23 cellular contexts compared by ENCODE assay signal in genomic region chr2:229622495-229623355, GRCh38.
"Had no signal": no experiment of that assay in that cellular context is flagged by ENCODE, and none has a peak within 500 bp of the region (broad histone marks: within the 10 kb centered on the region; RNA-seq: fewer than 3 reads in every experiment).

No MANE protein-coding gene starts in this region.

- H3K27me3 Mint-ChIP-seq: progenitor cell of endocrine pancreas had no signal

- H3K36me3 ChIP-seq: neural progenitor cell, spleen, thyroid gland, upper lobe of right lung, WERI-Rb-1 had no signal

- H3K4me3 Mint-ChIP-seq: activated CD8-positive, alpha-beta T cell treated with anti-CD3 and anti-CD28 coated beads, Interleukin-2, amount 10 ng/mL, durations not matched to agents 7 days and 5 days; activated naive CD8-positive, alpha-beta T cell treated with anti-CD3 and anti-CD28 coated beads, Interleukin-2, amount 50 U/mL, for 24 hours; activated T-helper 1 cell treated with anti-CD3 and anti-CD28 coated beads, Interleukin-12 subunit alpha, Interleukin-12 subunit beta, Interleukin-2, Interleukin-4 antibody, amounts not matched to agents 30 ng/mL and 10 ng/mL and 1 ng/mL, durations not matched to agents 14 hours and 24 hours and 36 hours; central memory CD8-positive, alpha-beta T cell; naive thymus-derived CD4-positive, alpha-beta T cell; neural progenitor cell had no signal

- ATAC-seq: activated CD8-positive, alpha-beta T cell treated with anti-CD3 and anti-CD28 coated beads, Interleukin-2, amount 10 ng/mL, durations not matched to agents 7 days and 5 days; activated naive CD8-positive, alpha-beta T cell treated with anti-CD3 and anti-CD28 coated beads, Interleukin-2, amount 50 U/mL, for 24 hours; foreskin keratinocyte; naive thymus-derived CD4-positive, alpha-beta T cell; stimulated activated naive CD8-positive, alpha-beta T cell treated with anti-CD3 and anti-CD28 coated beads, Interleukin-15, Interleukin-2, amounts not matched to agents 100 U/mL and 50 U/mL, for 24 hours; upper lobe of right lung had no signal

- H3K27ac Mint-ChIP-seq: activated CD8-positive, alpha-beta T cell treated with anti-CD3 and anti-CD28 coated beads, Interleukin-2, amount 10 ng/mL, durations not matched to agents 7 days and 5 days; activated naive CD8-positive, alpha-beta T cell treated with anti-CD3 and anti-CD28 coated beads, Interleukin-2, amount 50 U/mL, for 24 hours; activated T-helper 1 cell treated with anti-CD3 and anti-CD28 coated beads, Interleukin-12 subunit alpha, Interleukin-12 subunit beta, Interleukin-2, Interleukin-4 antibody, amounts not matched to agents 30 ng/mL and 10 ng/mL and 1 ng/mL, durations not matched to agents 14 hours and 24 hours and 36 hours; naive thymus-derived CD4-positive, alpha-beta T cell; neural progenitor cell; progenitor cell of endocrine pancreas had no signal

- H3K4me1 ChIP-seq: foreskin keratinocyte, spleen, upper lobe of right lung had no signal

- H2AFZ ChIP-seq: neural progenitor cell had no signal

- H3K4me2 ChIP-seq: neural progenitor cell had no signal

- H3K4me1 Mint-ChIP-seq: activated naive CD8-positive, alpha-beta T cell treated with anti-CD3 and anti-CD28 coated beads, Interleukin-2, amount 50 U/mL, for 24 hours; central memory CD8-positive, alpha-beta T cell; naive thymus-derived CD4-positive, alpha-beta T cell had no signal

- H3K9me3 Mint-ChIP-seq: activated naive CD8-positive, alpha-beta T cell treated with anti-CD3 and anti-CD28 coated beads, Interleukin-2, amount 50 U/mL, for 24 hours; activated T-helper 1 cell treated with anti-CD3 and anti-CD28 coated beads, Interleukin-12 subunit alpha, Interleukin-12 subunit beta, Interleukin-2, Interleukin-4 antibody, amounts not matched to agents 30 ng/mL and 10 ng/mL and 1 ng/mL, durations not matched to agents 14 hours and 24 hours and 36 hours; central memory CD8-positive, alpha-beta T cell; neural progenitor cell had no signal

- H3K4me3 ChIP-seq: lung, neural progenitor cell, spleen, thyroid gland, upper lobe of right lung had no signal

- H3K9ac ChIP-seq: neural progenitor cell had no signal

- H3K9me3 ChIP-seq: spleen, thyroid gland, upper lobe of right lung had no signal

- H3K36me3 Mint-ChIP-seq: naive thymus-derived CD4-positive, alpha-beta T cell had no signal

- H3K27me3 ChIP-seq: foreskin keratinocyte, neural progenitor cell, spleen, thyroid gland, upper lobe of right lung had no signal

- H3K27ac ChIP-seq: foreskin keratinocyte, neural progenitor cell, spleen, thyroid gland, upper lobe of right lung, WERI-Rb-1 had no signal

- DNase-seq: activated CD4-positive, alpha-beta T cell treated with anti-CD3 and anti-CD28 coated beads for 1 hour; activated CD4-positive, alpha-beta T cell treated with anti-CD3 and anti-CD28 coated beads, Interleukin-2, amount 50 U/mL, for 1 hour; activated CD8-positive, alpha-beta T cell treated with anti-CD3 and anti-CD28 coated beads, Interleukin-2, amount 10 ng/mL, durations not matched to agents 7 days and 5 days; activated gamma-delta T cell; activated naive CD4-positive, alpha-beta T cell treated with anti-CD3 and anti-CD28 coated beads, Interleukin-2, amount 50 U/mL, for 16 hours; activated naive CD8-positive, alpha-beta T cell treated with anti-CD3 and anti-CD28 coated beads, Interleukin-2, amount 50 U/mL, for 24 hours; effector memory CD4-positive, alpha-beta T cell; foreskin keratinocyte; kidney; naive thymus-derived CD4-positive, alpha-beta T cell; retina; spleen; stimulated activated CD4-positive, alpha-beta T cell treated with anti-CD3 and anti-CD28 coated beads, Interleukin-4, amount 100 ng/mL, for 4 hours; stimulated activated naive CD8-positive, alpha-beta T cell treated with anti-CD3 and anti-CD28 coated beads, Interleukin-15, Interleukin-2, amounts not matched to agents 100 U/mL and 50 U/mL, for 24 hours; T-helper 2 cell; thyroid gland; upper lobe of right lung; WERI-Rb-1 had no signal
